11 cellular contexts compared by ENCODE assay signal in the genomic region with DNA sequence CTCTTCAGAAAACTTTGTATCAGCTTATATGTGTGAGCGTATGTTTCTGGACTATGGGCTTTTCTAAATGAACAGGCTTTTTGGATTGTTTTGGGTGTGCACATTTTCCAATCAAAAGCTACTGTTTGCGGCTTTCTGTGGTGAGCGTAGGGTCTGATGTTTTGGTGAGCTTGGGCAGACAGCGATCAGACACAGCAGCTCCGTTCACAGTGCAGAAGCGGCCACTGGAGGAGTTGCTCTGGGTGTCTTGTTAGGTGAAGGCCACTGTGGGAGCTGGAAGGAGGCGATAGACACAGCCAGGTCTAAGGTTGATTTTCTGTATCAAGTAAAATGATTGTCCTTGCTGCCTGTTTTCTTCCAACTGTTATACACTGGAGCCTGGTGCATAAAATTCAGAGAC. TPM values are rescaled to one million over a fixed set of nuclear protein-coding genes. Genes with fewer than 3 reads are reported as not detected.
DNase-seq lines count a peak whose midpoint lies in the region; ATAC-seq, FAIRE-seq and TF ChIP-seq lines count a peak whose summit lies in the region.
"Had no signal": no experiment of that assay in that cellular context is flagged by ENCODE, and none has a peak within 500 bp of the region (broad histone marks: within the 10 kb centered on the region; RNA-seq: fewer than 3 reads in every experiment).

No MANE protein-coding gene starts in this region.

- H3K36me3 ChIP-seq in uterus, result no peaks in the 10 kb centered on the region
- H3K36me3 ChIP-seq: Peyer's patch had no signal

- no peak for FAIRE-seq in GM12892 (lab: Jason Lieb, UNC)
- FAIRE-seq: GM19239 had no signal

- no peaks in the 10 kb centered on the region for H3K27me3 Mint-ChIP-seq in stimulated activated naive CD8-positive, alpha-beta T cell treated with anti-CD3 and anti-CD28 coated beads, Interleukin-15, Interleukin-2, amounts not matched to agents 100 ng/mL and 50 ng/mL, for 24 hours
- H3K27me3 Mint-ChIP-seq in natural killer cell treated with Interleukin-12 subunit alpha and Interleukin-12 subunit beta and Interleukin-15 and Interleukin-18, amount 100 ng/mL, for 72 hours, result no peaks in the 10 kb centered on the region

- H3K4me1 Mint-ChIP-seq in stimulated activated naive CD8-positive, alpha-beta T cell treated with anti-CD3 and anti-CD28 coated beads, Interleukin-15, Interleukin-2, amounts not matched to agents 100 ng/mL and 50 ng/mL, for 24 hours (ENCODE audit: low read depth), result peaks cover 96% of the 10 kb centered on the region
- H3K4me1 Mint-ChIP-seq in natural killer cell treated with Interleukin-12 subunit alpha and Interleukin-12 subunit beta and Interleukin-15 and Interleukin-18, amount 100 ng/mL, for 72 hours (ENCODE audit: low read depth in 2 of 2), result peaks cover 72 to 81% of the 10 kb centered on the region in 2 donors

- peak overlapping the region; percentile 42 for H3K27ac Mint-ChIP-seq in stimulated activated naive CD8-positive, alpha-beta T cell treated with anti-CD3 and anti-CD28 coated beads, Interleukin-15, Interleukin-2, amounts not matched to agents 100 ng/mL and 50 ng/mL, for 24 hours
- H3K27ac Mint-ChIP-seq in natural killer cell treated with Interleukin-12 subunit alpha and Interleukin-12 subunit beta and Interleukin-15 and Interleukin-18, amount 100 ng/mL, for 72 hours, result peak overlapping the region; percentile 95 to 98

- DNase-seq in stimulated activated naive CD8-positive, alpha-beta T cell treated with anti-CD3 and anti-CD28 coated beads, Interleukin-15, Interleukin-2, amounts not matched to agents 100 U/mL and 50 U/mL, for 24 hours, result no peak
- DNase-seq in natural killer cell treated with Interleukin-12 subunit alpha and Interleukin-12 subunit beta and Interleukin-15 and Interleukin-18, amount 100 ng/mL, for 72 hours (ENCODE audit: low spot score), result no peak
- DNase-seq in uterus (no peak), iPS-NIHi7 (ENCODE audit: extremely low spot score) (no peak), glomerular visceral epithelial cell (ENCODE audit: extremely low spot score) (no peak), GM12892 (ENCODE audit: insufficient read length) (no peak)
- DNase-seq: NCI-H1417, Peyer's patch had no signal

- ATAC-seq in stimulated activated naive CD8-positive, alpha-beta T cell treated with anti-CD3 and anti-CD28 coated beads, Interleukin-15, Interleukin-2, amounts not matched to agents 100 U/mL and 50 U/mL, for 24 hours, result no peak
- ATAC-seq in natural killer cell treated with Interleukin-12 subunit alpha and Interleukin-12 subunit beta and Interleukin-15 and Interleukin-18, amount 100 ng/mL, for 72 hours, result peak; percentile 28 to 60

- H3K4me3 ChIP-seq in uterus, result no peak overlapping the region

- intact Hi-C loops in uterus (cut with DNase I; ENCODE audit: low total_unique reads), result no loop called here

- H3K27me3 ChIP-seq in uterus, result no peaks in the 10 kb centered on the region
- H3K27me3 ChIP-seq: Peyer's patch had no signal

- TF ChIP-seq POLR2A in uterus (IDR thresholded peaks at IDR 0.05) (no peak), GM12892 (IDR thresholded peaks at IDR 0.05; ENCODE audit: low read depth, low read length) (no peak)

- H3K36me3 Mint-ChIP-seq in stimulated activated naive CD8-positive, alpha-beta T cell treated with anti-CD3 and anti-CD28 coated beads, Interleukin-15, Interleukin-2, amounts not matched to agents 100 ng/mL and 50 ng/mL, for 24 hours (ENCODE audit: low read depth), result peaks cover 27% of the 10 kb centered on the region
- no peaks in the 10 kb centered on the region for H3K36me3 Mint-ChIP-seq in natural killer cell treated with Interleukin-12 subunit alpha and Interleukin-12 subunit beta and Interleukin-15 and Interleukin-18, amount 100 ng/mL, for 72 hours

- no peak for TF ChIP-seq CTCF in uterus (IDR thresholded peaks at IDR 0.05)

- no peaks in the 10 kb centered on the region for H3K9me3 ChIP-seq in uterus
- H3K9me3 ChIP-seq: Peyer's patch had no signal

- H3K27ac ChIP-seq in cingulate gyrus (ENCODE audit: low read depth, low read length), result peak overlapping the region; percentile 70
- H3K27ac ChIP-seq in uterus, result peak overlapping the region; percentile 13 to 64

- H3K9me3 Mint-ChIP-seq in stimulated activated naive CD8-positive, alpha-beta T cell treated with anti-CD3 and anti-CD28 coated beads, Interleukin-15, Interleukin-2, amounts not matched to agents 100 ng/mL and 50 ng/mL, for 24 hours, result no peaks in the 10 kb centered on the region
- H3K9me3 Mint-ChIP-seq in natural killer cell treated with Interleukin-12 subunit alpha and Interleukin-12 subunit beta and Interleukin-15 and Interleukin-18, amount 100 ng/mL, for 72 hours, result no peaks in the 10 kb centered on the region

- H3K4me3 Mint-ChIP-seq in stimulated activated naive CD8-positive, alpha-beta T cell treated with anti-CD3 and anti-CD28 coated beads, Interleukin-15, Interleukin-2, amounts not matched to agents 100 ng/mL and 50 ng/mL, for 24 hours, result peak overlapping the region; percentile 57
- peak overlapping the region; percentile 85 for H3K4me3 Mint-ChIP-seq in natural killer cell treated with Interleukin-12 subunit alpha and Interleukin-12 subunit beta and Interleukin-15 and Interleukin-18, amount 100 ng/mL, for 72 hours

- H3K4me1 ChIP-seq in uterus, result peaks cover 27 to 50% of the 10 kb centered on the region in 2 donors

RNA-seq across cellular contexts. Expression of a gene that starts 11.1 kb away (rescaled TPM):
- 100 to 1,000 TPM; 122 to 246 TPM for total RNA-seq in natural killer cell treated with Interleukin-12 subunit alpha and Interleukin-12 subunit beta and Interleukin-15 and Interleukin-18, amount 100 ng/mL, for 72 hours
- 100 to 1,000 TPM in 3 of 4 donors, 10 to 100 TPM in 1; 81.5 to 297 (median 133) TPM for total RNA-seq in uterus
- 44.9 TPM for polyA plus RNA-seq in GM12892 (2012; ENCODE audit: missing spikeins)
